ENCODE assay signal across 9 cellular contexts in the genomic region with DNA sequence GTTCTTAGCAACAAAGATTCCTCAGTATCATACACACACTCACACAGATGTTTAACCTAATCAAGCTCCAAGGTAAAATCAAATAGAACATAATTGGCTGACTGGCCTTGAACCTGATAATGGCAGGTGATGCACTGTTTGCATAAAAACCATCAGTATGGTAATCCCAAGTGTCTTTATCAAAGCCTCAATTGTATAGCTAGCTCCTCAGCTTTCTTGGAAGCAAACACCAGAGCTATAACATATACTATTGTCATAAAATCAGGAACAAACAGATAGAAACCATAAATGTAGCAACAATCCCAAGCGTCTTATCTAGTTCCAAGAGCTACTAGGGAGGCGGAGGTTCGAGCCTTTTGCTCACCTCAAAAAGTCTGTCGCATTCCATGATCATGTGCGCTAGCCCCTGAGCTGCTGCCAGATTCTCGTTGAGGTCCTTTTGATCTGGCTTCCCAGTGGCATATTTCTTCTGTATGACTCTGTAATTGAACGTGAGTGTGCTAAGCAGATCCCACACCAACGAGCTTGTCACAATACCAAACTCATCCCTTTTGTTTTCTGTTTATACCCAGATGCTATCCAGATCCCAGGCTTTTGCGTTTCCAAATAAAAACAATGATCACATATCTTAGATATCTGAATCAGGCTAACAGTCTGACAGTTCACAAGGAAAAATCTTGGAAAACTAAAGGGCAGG.
DNase-seq lines count a peak whose midpoint lies in the region; ATAC-seq, FAIRE-seq and TF ChIP-seq lines count a peak whose summit lies in the region.
"Had no signal": no experiment of that assay in that cellular context is flagged by ENCODE, and none has a peak within 500 bp of the region (broad histone marks: within the 10 kb centered on the region; RNA-seq: fewer than 3 reads in every experiment).

No MANE protein-coding gene starts in this region.

- no peaks in the 10 kb centered on the region for H3K9me2 ChIP-seq in DOHH2 (replicated peaks; ENCODE audit: control insufficient read depth, low read length)

- H3K4me3 ChIP-seq in DOHH2 (ENCODE audit: low read length) (peak overlapping the region; percentile 69), H7 (ENCODE audit: insufficient read depth, low read depth, low read length) (no peak overlapping the region)

- H3K79me2 ChIP-seq in DOHH2 (ENCODE audit: control insufficient read depth, low read length) = no peaks in the 10 kb centered on the region

- H3K27ac ChIP-seq in DOHH2 (ENCODE audit: low read depth, low read length) = peak overlapping the region; percentile 80

- no peaks in the 10 kb centered on the region for H3F3A ChIP-seq in DOHH2 (ENCODE audit: control insufficient read depth, insufficient read depth)

- H3K27ac Mint-ChIP-seq in chondrocyte (ENCODE audit: unreplicated experiment) (peak overlapping the region; percentile 91), nephron (peak overlapping the region; percentile 89 to 95 (median 90))

- peak overlapping the region; percentile 91 for H3K4me2 ChIP-seq in DOHH2 (ENCODE audit: low read length)

- H3K27me3 ChIP-seq in DOHH2 (ENCODE audit: control insufficient read depth, low read length) (no peaks in the 10 kb centered on the region), H7 (ENCODE audit: control insufficient read depth, insufficient read depth, low read length) (no peaks in the 10 kb centered on the region)

- DNase-seq in chondrocyte (ENCODE audit: low spot score) (no peak), NCI-H2227 (lab: John Stamatoyannopoulos, UW; ENCODE audit: unreplicated experiment) (no peak), H7 (no peak), DMS 273 (lab: John Stamatoyannopoulos, UW; ENCODE audit: unreplicated experiment) (no peak), urothelium cell line (ENCODE audit: low spot score) (no peak)
- DNase-seq: DND-41 had no signal

- H3K36me3 ChIP-seq in DOHH2 (ENCODE audit: control insufficient read depth, low read length) (no peaks in the 10 kb centered on the region), H7 (replicated peaks; ENCODE audit: control insufficient read depth, insufficient read depth, low read length) (no peaks in the 10 kb centered on the region; the same call in 1 of the 2 replicates)

- peaks cover 64% of the 10 kb centered on the region for H3K4me1 Mint-ChIP-seq in chondrocyte (ENCODE audit: low read depth)
- peaks cover 50% of the 10 kb centered on the region for H3K4me1 Mint-ChIP-seq in nephron

- TF ChIP-seq CTCF in DOHH2 (IDR thresholded peaks at IDR 0.05; ENCODE audit: low read depth, low read length, poor library complexity, severe bottlenecking) (no peak), chondrocyte (IDR thresholded peaks at IDR 0.05) (no peak), nephron (IDR thresholded peaks at IDR 0.05; ENCODE audit: unreplicated experiment in 3 of 3) (no peak)

- H3K4me1 ChIP-seq in DOHH2 (ENCODE audit: control insufficient read depth, low read length) = peaks cover 47% of the 10 kb centered on the region

- no peak for FAIRE-seq in urothelium cell line (lab: Jason Lieb, UNC)

- peak; percentile 1 for ATAC-seq in HG02763 (IDR thresholded peaks at IDR 0.05; ENCODE audit: unreplicated experiment)

- H3K9me3 Mint-ChIP-seq in chondrocyte (ENCODE audit: low read depth) (no peaks in the 10 kb centered on the region), nephron (no peaks in the 10 kb centered on the region)

- H3K4me3 Mint-ChIP-seq in chondrocyte (ENCODE audit: unreplicated experiment) (no peak overlapping the region), nephron (peak overlapping the region in 2 of 3 experiments; percentile 11 to 29)

- H3K27me3 Mint-ChIP-seq in chondrocyte (ENCODE audit: low read depth) = no peaks in the 10 kb centered on the region
- H3K27me3 Mint-ChIP-seq in nephron (ENCODE audit: low read depth) = no peaks in the 10 kb centered on the region

- no peaks in the 10 kb centered on the region for H3K9me3 ChIP-seq in DOHH2 (ENCODE audit: control insufficient read depth, insufficient read depth, low read length)

- no peaks in the 10 kb centered on the region for H4K20me1 ChIP-seq in DOHH2 (ENCODE audit: control insufficient read depth, insufficient read depth, low read depth, low read length)

- peaks cover 55% of the 10 kb centered on the region for H3K36me3 Mint-ChIP-seq in chondrocyte (ENCODE audit: low read depth)
- H3K36me3 Mint-ChIP-seq in nephron (ENCODE audit: low read depth) = peaks cover 70% of the 10 kb centered on the region
